In the genomic region with DNA sequence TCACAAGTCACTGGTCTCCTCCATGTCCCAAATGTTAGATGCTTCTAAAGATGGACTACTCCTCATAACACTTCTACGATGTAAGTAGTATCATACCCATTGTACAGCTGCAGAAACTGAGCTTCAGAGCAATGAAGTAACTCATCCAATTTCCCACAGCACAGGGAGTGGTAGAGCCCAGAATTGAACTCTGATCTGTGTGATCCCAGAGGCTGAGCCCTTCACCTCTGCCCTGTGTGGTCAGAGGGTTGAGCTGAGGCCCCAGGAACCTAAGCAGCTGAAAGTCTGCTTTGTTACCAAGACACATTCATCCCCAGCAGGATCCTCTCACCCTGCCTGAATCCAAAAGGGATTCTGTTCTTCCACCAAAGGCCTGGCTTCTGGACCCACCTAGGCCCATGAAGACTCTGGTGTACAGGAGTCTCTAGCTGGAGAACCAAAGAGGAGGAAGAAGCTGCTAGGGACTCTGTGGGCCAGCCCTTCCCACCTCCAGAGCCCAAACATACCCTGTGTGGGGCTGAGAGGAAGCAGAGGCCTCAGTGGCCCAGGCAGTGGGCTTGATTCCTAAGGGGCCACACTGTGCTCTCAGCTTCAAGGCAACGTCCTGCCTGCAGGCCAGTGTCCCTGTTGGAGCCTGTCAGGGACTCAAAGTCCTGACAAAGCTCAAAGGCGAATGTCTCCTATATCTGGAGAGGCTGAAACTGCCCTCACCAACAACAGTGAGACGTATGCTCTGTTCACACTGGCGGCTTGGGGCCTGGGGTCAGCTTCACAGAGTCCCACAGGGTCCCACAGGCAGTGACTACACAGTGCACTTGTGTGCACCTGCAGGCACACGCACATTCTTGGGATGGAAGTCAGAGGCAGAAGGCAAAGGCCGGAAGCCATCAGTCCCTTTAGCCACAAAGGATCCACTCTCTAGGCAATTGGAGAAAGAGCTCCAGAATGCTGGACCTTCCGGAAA, we compare ENCODE assay signal across 1 cellular context.
A peak's percentile ranks its signal among the peaks of the same experiment; 100 is the strongest.
TF ChIP-seq lines count a peak whose summit lies in the region.

No MANE protein-coding gene starts in this region.

TF ChIP-seq in HepG2, 621 proteins besides CTCF, POLR2A, EP300 and RAD21 (continued from another document and continues in another):
- TF ChIP-seq, protein P1, sequence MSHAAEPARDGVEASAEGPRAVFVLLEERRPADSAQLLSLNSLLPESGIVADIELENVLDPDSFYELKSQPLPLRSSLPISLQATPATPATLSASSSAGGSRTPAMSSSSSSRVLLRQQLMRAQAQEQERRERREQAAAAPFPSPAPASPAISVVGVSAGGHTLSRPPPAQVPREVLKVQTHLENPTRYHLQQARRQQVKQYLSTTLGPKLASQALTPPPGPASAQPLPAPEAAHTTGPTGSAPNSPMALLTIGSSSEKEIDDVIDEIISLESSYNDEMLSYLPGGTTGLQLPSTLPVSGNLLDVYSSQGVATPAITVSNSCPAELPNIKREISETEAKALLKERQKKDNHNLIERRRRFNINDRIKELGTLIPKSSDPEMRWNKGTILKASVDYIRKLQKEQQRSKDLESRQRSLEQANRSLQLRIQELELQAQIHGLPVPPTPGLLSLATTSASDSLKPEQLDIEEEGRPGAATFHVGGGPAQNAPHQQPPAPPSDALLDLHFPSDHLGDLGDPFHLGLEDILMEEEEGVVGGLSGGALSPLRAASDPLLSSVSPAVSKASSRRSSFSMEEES (CRISPR knock-in tag; IDR thresholded peaks at IDR 0.05): no peak
- TF ChIP-seq ZNF512 (CRISPR knock-in tag; IDR thresholded peaks at IDR 0.05) (no peak), PHF21A (CRISPR knock-in tag; IDR thresholded peaks at IDR 0.05) (no peak; the same call in 1 of the 2 replicates), ZSCAN30 (CRISPR knock-in tag; IDR thresholded peaks at IDR 0.05) (no peak; the same call in 1 of the 2 replicates), RBAK (CRISPR knock-in tag; IDR thresholded peaks at IDR 0.05) (peak; percentile 95), ZNF607 (CRISPR knock-in tag; IDR thresholded peaks at IDR 0.05; ENCODE audit: borderline replicate concordance) (0 out of 2 replicates have a peak, but pooled peaks have one; percentile 17), ZNF501 (CRISPR knock-in tag; IDR thresholded peaks at IDR 0.05) (peak; percentile 52; the same call in 1 of the 2 replicates), RFXANK (CRISPR knock-in tag; IDR thresholded peaks at IDR 0.05) (no peak), TBX2 (CRISPR knock-in tag; IDR thresholded peaks at IDR 0.05; ENCODE audit: borderline replicate concordance) (no peak), TRAFD1 (CRISPR knock-in tag; IDR thresholded peaks at IDR 0.05; ENCODE audit: borderline replicate concordance) (no peak), ZNF781 (CRISPR knock-in tag; IDR thresholded peaks at IDR 0.05; ENCODE audit: borderline replicate concordance, not compliant biosample characterization) (no peak), FOXJ3 (CRISPR knock-in tag; IDR thresholded peaks at IDR 0.05; ENCODE audit: borderline replicate concordance) (0 out of 2 replicates have a peak, but pooled peaks have one; percentile 22), HDAC6 (IDR thresholded peaks at IDR 0.05; ENCODE audit: low read depth, low read length) (no peak), NR2F6 (IDR thresholded peaks at IDR 0.05) (peak; percentile 93), NR2F6 (CRISPR knock-in tag; IDR thresholded peaks at IDR 0.05) (peak; percentile 94), ZNF30 (CRISPR knock-in tag; IDR thresholded peaks at IDR 0.05) (no peak), FOXP1 (IDR thresholded peaks at IDR 0.05) (no peak), FOXP1 (CRISPR knock-in tag; IDR thresholded peaks at IDR 0.05) (no peak), ZNF883 (CRISPR knock-in tag; IDR thresholded peaks at IDR 0.05; ENCODE audit: not compliant biosample characterization) (peak; percentile 69), HHEX (CRISPR knock-in tag; IDR thresholded peaks at IDR 0.05) (no peak), ZNF230 (CRISPR knock-in tag; IDR thresholded peaks at IDR 0.05) (no peak), TAF1 (CRISPR knock-in tag; IDR thresholded peaks at IDR 0.05) (no peak), SP4 (CRISPR knock-in tag; IDR thresholded peaks at IDR 0.05) (no peak; the same call in 1 of the 2 replicates), PPARG (CRISPR knock-in tag; conservative IDR thresholded peaks at IDR 0.05) (peak; percentile 51), CREB3 (CRISPR knock-in tag; IDR thresholded peaks at IDR 0.05) (no peak), HMG20A (CRISPR knock-in tag; IDR thresholded peaks at IDR 0.05; ENCODE audit: borderline replicate concordance) (0 out of 2 replicates have a peak, but pooled peaks have one; percentile 23), ZSCAN21 (CRISPR knock-in tag; IDR thresholded peaks at IDR 0.05; ENCODE audit: borderline replicate concordance) (no peak; the same call in 1 of the 2 replicates), POGZ (CRISPR knock-in tag; IDR thresholded peaks at IDR 0.05) (no peak; the same call in none of the 2 replicates), SAP130 (CRISPR knock-in tag; IDR thresholded peaks at IDR 0.05; ENCODE audit: low read depth) (peak; percentile 30; the same call in 1 of the 2 replicates), CREBL2 (CRISPR knock-in tag; IDR thresholded peaks at IDR 0.05; ENCODE audit: borderline replicate concordance) (no peak), SMAD9 (CRISPR knock-in tag; IDR thresholded peaks at IDR 0.05) (no peak), SRF (IDR thresholded peaks at IDR 0.05; ENCODE audit: low read depth, low read length) (no peak), ATF7-NPFF (CRISPR knock-in tag; IDR thresholded peaks at IDR 0.05; ENCODE audit: low read depth) (0 out of 2 replicates have a peak, but pooled peaks have one; percentile 54), CENPT (CRISPR knock-in tag; IDR thresholded peaks at IDR 0.05; ENCODE audit: low read depth) (no peak), ZSCAN9 (CRISPR knock-in tag; IDR thresholded peaks at IDR 0.05; ENCODE audit: borderline replicate concordance) (no peak), ZFP90 (CRISPR knock-in tag; IDR thresholded peaks at IDR 0.05; ENCODE audit: borderline replicate concordance) (no peak), LCORL (IDR thresholded peaks at IDR 0.05) (no peak), LCORL (CRISPR knock-in tag; IDR thresholded peaks at IDR 0.05) (peak; percentile 40), ZFP36L1 (CRISPR knock-in tag; IDR thresholded peaks at IDR 0.05) (no peak)
- TF ChIP-seq, protein P2, sequence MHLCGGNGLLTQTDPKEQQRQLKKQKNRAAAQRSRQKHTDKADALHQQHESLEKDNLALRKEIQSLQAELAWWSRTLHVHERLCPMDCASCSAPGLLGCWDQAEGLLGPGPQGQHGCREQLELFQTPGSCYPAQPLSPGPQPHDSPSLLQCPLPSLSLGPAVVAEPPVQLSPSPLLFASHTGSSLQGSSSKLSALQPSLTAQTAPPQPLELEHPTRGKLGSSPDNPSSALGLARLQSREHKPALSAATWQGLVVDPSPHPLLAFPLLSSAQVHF (CRISPR knock-in tag; IDR thresholded peaks at IDR 0.05): no peak
- TF ChIP-seq, protein P3, sequence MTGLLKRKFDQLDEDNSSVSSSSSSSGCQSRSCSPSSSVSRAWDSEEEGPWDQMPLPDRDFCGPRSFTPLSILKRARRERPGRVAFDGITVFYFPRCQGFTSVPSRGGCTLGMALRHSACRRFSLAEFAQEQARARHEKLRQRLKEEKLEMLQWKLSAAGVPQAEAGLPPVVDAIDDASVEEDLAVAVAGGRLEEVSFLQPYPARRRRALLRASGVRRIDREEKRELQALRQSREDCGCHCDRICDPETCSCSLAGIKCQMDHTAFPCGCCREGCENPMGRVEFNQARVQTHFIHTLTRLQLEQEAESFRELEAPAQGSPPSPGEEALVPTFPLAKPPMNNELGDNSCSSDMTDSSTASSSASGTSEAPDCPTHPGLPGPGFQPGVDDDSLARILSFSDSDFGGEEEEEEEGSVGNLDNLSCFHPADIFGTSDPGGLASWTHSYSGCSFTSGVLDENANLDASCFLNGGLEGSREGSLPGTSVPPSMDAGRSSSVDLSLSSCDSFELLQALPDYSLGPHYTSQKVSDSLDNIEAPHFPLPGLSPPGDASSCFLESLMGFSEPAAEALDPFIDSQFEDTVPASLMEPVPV (CRISPR knock-in tag; IDR thresholded peaks at IDR 0.05): no peak
- TF ChIP-seq, protein P4, sequence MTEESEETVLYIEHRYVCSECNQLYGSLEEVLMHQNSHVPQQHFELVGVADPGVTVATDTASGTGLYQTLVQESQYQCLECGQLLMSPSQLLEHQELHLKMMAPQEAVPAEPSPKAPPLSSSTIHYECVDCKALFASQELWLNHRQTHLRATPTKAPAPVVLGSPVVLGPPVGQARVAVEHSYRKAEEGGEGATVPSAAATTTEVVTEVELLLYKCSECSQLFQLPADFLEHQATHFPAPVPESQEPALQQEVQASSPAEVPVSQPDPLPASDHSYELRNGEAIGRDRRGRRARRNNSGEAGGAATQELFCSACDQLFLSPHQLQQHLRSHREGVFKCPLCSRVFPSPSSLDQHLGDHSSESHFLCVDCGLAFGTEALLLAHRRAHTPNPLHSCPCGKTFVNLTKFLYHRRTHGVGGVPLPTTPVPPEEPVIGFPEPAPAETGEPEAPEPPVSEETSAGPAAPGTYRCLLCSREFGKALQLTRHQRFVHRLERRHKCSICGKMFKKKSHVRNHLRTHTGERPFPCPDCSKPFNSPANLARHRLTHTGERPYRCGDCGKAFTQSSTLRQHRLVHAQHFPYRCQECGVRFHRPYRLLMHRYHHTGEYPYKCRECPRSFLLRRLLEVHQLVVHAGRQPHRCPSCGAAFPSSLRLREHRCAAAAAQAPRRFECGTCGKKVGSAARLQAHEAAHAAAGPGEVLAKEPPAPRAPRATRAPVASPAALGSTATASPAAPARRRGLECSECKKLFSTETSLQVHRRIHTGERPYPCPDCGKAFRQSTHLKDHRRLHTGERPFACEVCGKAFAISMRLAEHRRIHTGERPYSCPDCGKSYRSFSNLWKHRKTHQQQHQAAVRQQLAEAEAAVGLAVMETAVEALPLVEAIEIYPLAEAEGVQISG (CRISPR knock-in tag; IDR thresholded peaks at IDR 0.05): no peak; the same call in 1 of the 2 replicates
- TF ChIP-seq, protein P5, sequence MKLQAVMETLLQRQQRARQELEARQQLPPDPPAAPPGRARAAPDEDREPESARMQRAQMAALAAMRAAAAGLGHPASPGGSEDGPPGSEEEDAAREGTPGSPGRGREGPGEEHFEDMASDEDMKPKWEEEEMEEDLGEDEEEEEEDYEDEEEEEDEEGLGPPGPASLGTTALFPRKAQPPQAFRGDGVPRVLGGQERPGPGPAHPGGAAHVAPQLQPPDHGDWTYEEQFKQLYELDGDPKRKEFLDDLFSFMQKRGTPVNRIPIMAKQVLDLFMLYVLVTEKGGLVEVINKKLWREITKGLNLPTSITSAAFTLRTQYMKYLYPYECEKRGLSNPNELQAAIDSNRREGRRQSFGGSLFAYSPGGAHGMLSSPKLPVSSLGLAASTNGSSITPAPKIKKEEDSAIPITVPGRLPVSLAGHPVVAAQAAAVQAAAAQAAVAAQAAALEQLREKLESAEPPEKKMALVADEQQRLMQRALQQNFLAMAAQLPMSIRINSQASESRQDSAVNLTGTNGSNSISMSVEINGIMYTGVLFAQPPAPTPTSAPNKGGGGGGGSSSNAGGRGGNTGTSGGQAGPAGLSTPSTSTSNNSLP (IDR thresholded peaks at IDR 0.05; ENCODE audit: low read depth, low read length): 0 out of 2 replicates have a peak, but pooled peaks have one; percentile 19
- TF ChIP-seq, protein P6, sequence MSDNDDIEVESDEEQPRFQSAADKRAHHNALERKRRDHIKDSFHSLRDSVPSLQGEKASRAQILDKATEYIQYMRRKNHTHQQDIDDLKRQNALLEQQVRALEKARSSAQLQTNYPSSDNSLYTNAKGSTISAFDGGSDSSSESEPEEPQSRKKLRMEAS (IDR thresholded peaks at IDR 0.05): peak; percentile 60; the same call in 1 of the 2 replicates
- TF ChIP-seq, protein P7, sequence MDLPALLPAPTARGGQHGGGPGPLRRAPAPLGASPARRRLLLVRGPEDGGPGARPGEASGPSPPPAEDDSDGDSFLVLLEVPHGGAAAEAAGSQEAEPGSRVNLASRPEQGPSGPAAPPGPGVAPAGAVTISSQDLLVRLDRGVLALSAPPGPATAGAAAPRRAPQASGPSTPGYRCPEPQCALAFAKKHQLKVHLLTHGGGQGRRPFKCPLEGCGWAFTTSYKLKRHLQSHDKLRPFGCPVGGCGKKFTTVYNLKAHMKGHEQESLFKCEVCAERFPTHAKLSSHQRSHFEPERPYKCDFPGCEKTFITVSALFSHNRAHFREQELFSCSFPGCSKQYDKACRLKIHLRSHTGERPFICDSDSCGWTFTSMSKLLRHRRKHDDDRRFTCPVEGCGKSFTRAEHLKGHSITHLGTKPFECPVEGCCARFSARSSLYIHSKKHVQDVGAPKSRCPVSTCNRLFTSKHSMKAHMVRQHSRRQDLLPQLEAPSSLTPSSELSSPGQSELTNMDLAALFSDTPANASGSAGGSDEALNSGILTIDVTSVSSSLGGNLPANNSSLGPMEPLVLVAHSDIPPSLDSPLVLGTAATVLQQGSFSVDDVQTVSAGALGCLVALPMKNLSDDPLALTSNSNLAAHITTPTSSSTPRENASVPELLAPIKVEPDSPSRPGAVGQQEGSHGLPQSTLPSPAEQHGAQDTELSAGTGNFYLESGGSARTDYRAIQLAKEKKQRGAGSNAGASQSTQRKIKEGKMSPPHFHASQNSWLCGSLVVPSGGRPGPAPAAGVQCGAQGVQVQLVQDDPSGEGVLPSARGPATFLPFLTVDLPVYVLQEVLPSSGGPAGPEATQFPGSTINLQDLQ (CRISPR knock-in tag; IDR thresholded peaks at IDR 0.05): no peak
